ENCODE assay signal across 17 cellular contexts in the genomic region with DNA sequence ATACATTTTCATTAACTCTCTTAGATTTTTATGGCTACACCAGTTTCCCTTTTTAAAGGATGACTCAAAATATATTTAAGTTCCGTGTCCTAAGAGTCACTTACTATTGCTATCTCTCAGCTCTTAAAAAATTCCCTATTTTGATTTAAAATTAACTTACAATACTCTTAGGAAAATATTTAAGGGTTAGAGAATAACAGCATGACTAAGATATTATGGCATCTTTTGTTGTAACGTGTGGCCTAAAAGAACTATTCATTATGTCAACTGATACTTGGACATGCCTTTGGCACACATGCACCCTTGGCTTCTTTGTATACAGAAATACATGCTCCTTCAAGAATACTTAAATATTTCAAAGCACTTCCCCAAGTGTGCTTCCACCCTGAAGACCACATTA. TPM values are rescaled to one million over a fixed set of nuclear protein-coding genes. Genes with fewer than 3 reads are reported as not detected.
A peak's percentile ranks its signal among the peaks of the same experiment; 100 is the strongest.
DNase-seq lines count a peak whose midpoint lies in the region; TF ChIP-seq lines count a peak whose summit lies in the region.
"Had no signal": no experiment of that assay in that cellular context is flagged by ENCODE, and none has a peak within 500 bp of the region (broad histone marks: within the 10 kb centered on the region; RNA-seq: fewer than 3 reads in every experiment).

No MANE protein-coding gene starts in this region.

- TF ChIP-seq CTCF in chondrocyte (IDR thresholded peaks at IDR 0.05) (no peak), progenitor cell of endocrine pancreas (IDR thresholded peaks at IDR 0.05; ENCODE audit: unreplicated experiment) (no peak)

- H3K36me3 Mint-ChIP-seq in chondrocyte (ENCODE audit: low read depth) (no peaks in the 10 kb centered on the region), progenitor cell of endocrine pancreas (ENCODE audit: insufficient read depth) (no peaks in the 10 kb centered on the region)
- H3K36me3 Mint-ChIP-seq: activated CD8-positive, alpha-beta memory T cell treated with anti-CD3 and anti-CD28 coated beads, Interleukin-2, amount 10 ng/mL, durations not matched to agents 7 days and 5 days; mesothelial cell of epicardium had no signal

- H3K4me3 Mint-ChIP-seq in chondrocyte (ENCODE audit: unreplicated experiment) (no peak overlapping the region), progenitor cell of endocrine pancreas (ENCODE audit: low read depth) (no peak overlapping the region)
- H3K4me3 Mint-ChIP-seq: activated CD8-positive, alpha-beta memory T cell treated with anti-CD3 and anti-CD28 coated beads, Interleukin-2, amount 10 ng/mL, durations not matched to agents 7 days and 5 days; mesothelial cell of epicardium had no signal

- H3K27me3 Mint-ChIP-seq in chondrocyte (ENCODE audit: low read depth), result no peaks in the 10 kb centered on the region
- no peaks in the 10 kb centered on the region for H3K27me3 Mint-ChIP-seq in progenitor cell of endocrine pancreas
- H3K27me3 Mint-ChIP-seq: activated CD8-positive, alpha-beta memory T cell treated with anti-CD3 and anti-CD28 coated beads, Interleukin-2, amount 10 ng/mL, durations not matched to agents 7 days and 5 days had no signal

- in situ Hi-C loops in ACHN (cut with HindIII; ENCODE audit: low pct_ligation_motif_present, low pct_unique_long_range_greater_than_20kb, low sequenced_read_pairs), result no loop called here

- peak; percentile 56 for DNase-seq in ACHN
- DNase-seq in LHCN-M2 (ENCODE audit: low read depth), result peak; percentile 37
- no peak for DNase-seq in chondrocyte (ENCODE audit: low spot score)
- DNase-seq in glomerular visceral epithelial cell (ENCODE audit: extremely low spot score), result peak; percentile 30
- DNase-seq in SIG-M5 treated with dmso at 0.1 percent for 504 hours (lab: John Stamatoyannopoulos, UW; ENCODE audit: unreplicated experiment), result no peak
- no peak for DNase-seq in NCI-H2171 treated with DMSO at 0.1 percent for 48 hours (lab: John Stamatoyannopoulos, UW)
- no peak for DNase-seq in progenitor cell of endocrine pancreas (ENCODE audit: low spot score, unreplicated experiment)
- DNase-seq in C1 segment of cervical spinal cord (lab: John Stamatoyannopoulos, UW), result no peak
- DNase-seq: activated CD4-positive, CD25-positive, alpha-beta regulatory T cell treated with anti-CD3 and anti-CD28 coated beads, Interleukin-2, amount 50 U/mL, for 72 hours; activated CD8-positive, alpha-beta memory T cell treated with anti-CD3 and anti-CD28 coated beads, Interleukin-2, amount 10 ng/mL, durations not matched to agents 7 days and 5 days; body of pancreas; dermis blood vessel endothelial cell; hypothalamus; NCI-H2029; NCI-H526; T-helper 9 cell had no signal

- no peaks in the 10 kb centered on the region for H3K9me3 Mint-ChIP-seq in chondrocyte (ENCODE audit: low read depth)
- peaks cover 4% of the 10 kb centered on the region for H3K9me3 Mint-ChIP-seq in progenitor cell of endocrine pancreas (ENCODE audit: low read depth)

- H3K4me1 Mint-ChIP-seq in chondrocyte (ENCODE audit: low read depth) (peaks cover 20% of the 10 kb centered on the region), progenitor cell of endocrine pancreas (ENCODE audit: low read depth) (no peaks in the 10 kb centered on the region)
- H3K4me1 Mint-ChIP-seq: activated CD8-positive, alpha-beta memory T cell treated with anti-CD3 and anti-CD28 coated beads, Interleukin-2, amount 10 ng/mL, durations not matched to agents 7 days and 5 days; mesothelial cell of epicardium had no signal

- H3K27ac Mint-ChIP-seq in chondrocyte (ENCODE audit: unreplicated experiment), result peak overlapping the region; percentile 41
- no peak overlapping the region for H3K27ac Mint-ChIP-seq in progenitor cell of endocrine pancreas
- H3K27ac Mint-ChIP-seq: activated CD8-positive, alpha-beta memory T cell treated with anti-CD3 and anti-CD28 coated beads, Interleukin-2, amount 10 ng/mL, durations not matched to agents 7 days and 5 days; mesothelial cell of epicardium had no signal

RNA-seq across cellular contexts. Expression of a gene that starts 42.3 kb away (rescaled TPM):
- total RNA-seq in LHCN-M2 (2014; rRNA removed) (0.06 TPM in 1 of 2 replicates, not detected in the other), chondrocyte (0.23 to 0.30 TPM in 2 of 3 replicates, not detected in the other), progenitor cell of endocrine pancreas (4.7 and 5.3 TPM in 2 replicates)
- polyA plus RNA-seq in LHCN-M2 (2012), result 0.01 TPM

Comparison
In these comparisons a context has a peak if more than half of its experiments do, and no peak if none do; other contexts are left out.
1. DNase-seq: peak in ACHN (single experiment), LHCN-M2 (single experiment) and glomerular visceral epithelial cell (single experiment); none in chondrocyte (single experiment), SIG-M5 treated with dmso at 0.1 percent for 504 hours (single experiment), NCI-H2171 treated with DMSO at 0.1 percent for 48 hours (single experiment), progenitor cell of endocrine pancreas (single experiment) and C1 segment of cervical spinal cord (0 of 14).